Comparison of ENCODE assay signal across 1 cellular context in the genomic region with DNA sequence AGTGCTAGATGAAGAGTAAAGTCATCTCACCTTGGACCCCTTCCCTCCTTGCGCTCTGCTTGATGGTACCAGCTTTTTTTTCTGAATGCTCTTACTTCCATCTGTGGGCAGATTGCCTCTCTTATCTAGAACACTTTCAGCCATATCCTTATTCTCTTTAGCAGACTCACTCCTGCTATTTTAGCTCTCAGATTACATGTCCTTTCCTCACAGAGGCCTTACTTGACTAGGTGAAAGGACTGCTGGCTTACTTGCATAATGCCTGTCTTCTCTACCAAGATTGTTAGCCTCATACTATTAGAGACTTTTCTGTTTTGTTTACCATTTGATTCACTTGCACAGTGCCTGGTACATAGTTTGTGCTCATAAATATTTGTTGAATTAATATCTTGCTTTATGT.
TF ChIP-seq lines count a peak whose summit lies in the region.

No MANE protein-coding gene starts in this region.

TF ChIP-seq in GM12878, 131 proteins besides CTCF, POLR2A, EP300 and RAD21:
- TF ChIP-seq, protein P1, sequence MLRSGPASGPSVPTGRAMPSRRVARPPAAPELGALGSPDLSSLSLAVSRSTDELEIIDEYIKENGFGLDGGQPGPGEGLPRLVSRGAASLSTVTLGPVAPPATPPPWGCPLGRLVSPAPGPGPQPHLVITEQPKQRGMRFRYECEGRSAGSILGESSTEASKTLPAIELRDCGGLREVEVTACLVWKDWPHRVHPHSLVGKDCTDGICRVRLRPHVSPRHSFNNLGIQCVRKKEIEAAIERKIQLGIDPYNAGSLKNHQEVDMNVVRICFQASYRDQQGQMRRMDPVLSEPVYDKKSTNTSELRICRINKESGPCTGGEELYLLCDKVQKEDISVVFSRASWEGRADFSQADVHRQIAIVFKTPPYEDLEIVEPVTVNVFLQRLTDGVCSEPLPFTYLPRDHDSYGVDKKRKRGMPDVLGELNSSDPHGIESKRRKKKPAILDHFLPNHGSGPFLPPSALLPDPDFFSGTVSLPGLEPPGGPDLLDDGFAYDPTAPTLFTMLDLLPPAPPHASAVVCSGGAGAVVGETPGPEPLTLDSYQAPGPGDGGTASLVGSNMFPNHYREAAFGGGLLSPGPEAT (IDR thresholded peaks at IDR 0.05; ENCODE audit: low read depth): no peak
- TF ChIP-seq SPI1 (IDR thresholded peaks at IDR 0.05; ENCODE audit: borderline replicate concordance, insufficient read depth, low read depth, low read length) (no peak), NRF1 (conservative IDR thresholded peaks at IDR 0.05; ENCODE audit: low read depth, low read length) (no peak), KDM1A (IDR thresholded peaks at IDR 0.05; ENCODE audit: borderline replicate concordance) (no peak), HDAC6 (IDR thresholded peaks at IDR 0.05; ENCODE audit: unreplicated experiment) (no peak), CBFB (IDR thresholded peaks at IDR 0.05; ENCODE audit: low read depth) (no peak), YBX1 (IDR thresholded peaks at IDR 0.05) (no peak), FOS (IDR thresholded peaks at IDR 0.05; ENCODE audit: borderline replicate concordance, extremely low read depth, insufficient read length) (no peak), GABPA (IDR thresholded peaks at IDR 0.05; ENCODE audit: low read depth) (no peak), RAD51 (IDR thresholded peaks at IDR 0.05) (no peak), JUND (IDR thresholded peaks at IDR 0.05; ENCODE audit: low read depth, low read length) (no peak), NR2C2 (IDR thresholded peaks at IDR 0.05; ENCODE audit: borderline replicate concordance, control insufficient read depth, insufficient read length, low read depth) (no peak), IKZF1 (conservative IDR thresholded peaks at IDR 0.05) (no peak), POU2F2 (IDR thresholded peaks at IDR 0.05; ENCODE audit: borderline replicate concordance, low read depth, low read length) (no peak)
- TF ChIP-seq, protein P2, sequence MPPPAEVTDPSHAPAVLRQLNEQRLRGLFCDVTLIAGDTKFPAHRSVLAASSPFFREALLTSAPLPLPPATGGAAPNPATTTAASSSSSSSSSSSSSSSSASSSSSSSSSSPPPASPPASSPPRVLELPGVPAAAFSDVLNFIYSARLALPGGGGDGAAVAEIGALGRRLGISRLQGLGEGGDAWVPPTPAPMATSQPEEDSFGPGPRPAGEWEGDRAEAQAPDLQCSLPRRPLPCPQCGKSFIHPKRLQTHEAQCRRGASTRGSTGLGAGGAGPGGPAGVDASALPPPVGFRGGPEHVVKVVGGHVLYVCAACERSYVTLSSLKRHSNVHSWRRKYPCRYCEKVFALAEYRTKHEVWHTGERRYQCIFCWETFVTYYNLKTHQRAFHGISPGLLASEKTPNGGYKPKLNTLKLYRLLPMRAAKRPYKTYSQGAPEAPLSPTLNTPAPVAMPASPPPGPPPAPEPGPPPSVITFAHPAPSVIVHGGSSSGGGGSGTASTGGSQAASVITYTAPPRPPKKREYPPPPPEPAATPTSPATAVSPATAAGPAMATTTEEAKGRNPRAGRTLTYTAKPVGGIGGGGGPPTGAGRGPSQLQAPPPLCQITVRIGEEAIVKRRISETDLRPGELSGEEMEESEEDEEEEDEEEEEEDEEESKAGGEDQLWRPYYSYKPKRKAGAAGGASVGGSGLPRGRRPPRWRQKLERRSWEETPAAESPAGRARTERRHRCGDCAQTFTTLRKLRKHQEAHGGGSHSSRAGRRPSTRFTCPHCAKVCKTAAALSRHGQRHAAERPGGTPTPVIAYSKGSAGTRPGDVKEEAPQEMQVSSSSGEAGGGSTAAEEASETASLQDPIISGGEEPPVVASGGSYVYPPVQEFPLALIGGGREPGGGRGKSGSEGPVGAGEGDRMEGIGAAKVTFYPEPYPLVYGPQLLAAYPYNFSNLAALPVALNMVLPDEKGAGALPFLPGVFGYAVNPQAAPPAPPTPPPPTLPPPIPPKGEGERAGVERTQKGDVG (CRISPR knock-in tag; IDR thresholded peaks at IDR 0.05): no peak
- TF ChIP-seq, protein P3, sequence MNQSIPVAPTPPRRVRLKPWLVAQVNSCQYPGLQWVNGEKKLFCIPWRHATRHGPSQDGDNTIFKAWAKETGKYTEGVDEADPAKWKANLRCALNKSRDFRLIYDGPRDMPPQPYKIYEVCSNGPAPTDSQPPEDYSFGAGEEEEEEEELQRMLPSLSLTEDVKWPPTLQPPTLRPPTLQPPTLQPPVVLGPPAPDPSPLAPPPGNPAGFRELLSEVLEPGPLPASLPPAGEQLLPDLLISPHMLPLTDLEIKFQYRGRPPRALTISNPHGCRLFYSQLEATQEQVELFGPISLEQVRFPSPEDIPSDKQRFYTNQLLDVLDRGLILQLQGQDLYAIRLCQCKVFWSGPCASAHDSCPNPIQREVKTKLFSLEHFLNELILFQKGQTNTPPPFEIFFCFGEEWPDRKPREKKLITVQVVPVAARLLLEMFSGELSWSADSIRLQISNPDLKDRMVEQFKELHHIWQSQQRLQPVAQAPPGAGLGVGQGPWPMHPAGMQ (IDR thresholded peaks at IDR 0.05; ENCODE audit: borderline replicate concordance): no peak
- TF ChIP-seq, protein P4, sequence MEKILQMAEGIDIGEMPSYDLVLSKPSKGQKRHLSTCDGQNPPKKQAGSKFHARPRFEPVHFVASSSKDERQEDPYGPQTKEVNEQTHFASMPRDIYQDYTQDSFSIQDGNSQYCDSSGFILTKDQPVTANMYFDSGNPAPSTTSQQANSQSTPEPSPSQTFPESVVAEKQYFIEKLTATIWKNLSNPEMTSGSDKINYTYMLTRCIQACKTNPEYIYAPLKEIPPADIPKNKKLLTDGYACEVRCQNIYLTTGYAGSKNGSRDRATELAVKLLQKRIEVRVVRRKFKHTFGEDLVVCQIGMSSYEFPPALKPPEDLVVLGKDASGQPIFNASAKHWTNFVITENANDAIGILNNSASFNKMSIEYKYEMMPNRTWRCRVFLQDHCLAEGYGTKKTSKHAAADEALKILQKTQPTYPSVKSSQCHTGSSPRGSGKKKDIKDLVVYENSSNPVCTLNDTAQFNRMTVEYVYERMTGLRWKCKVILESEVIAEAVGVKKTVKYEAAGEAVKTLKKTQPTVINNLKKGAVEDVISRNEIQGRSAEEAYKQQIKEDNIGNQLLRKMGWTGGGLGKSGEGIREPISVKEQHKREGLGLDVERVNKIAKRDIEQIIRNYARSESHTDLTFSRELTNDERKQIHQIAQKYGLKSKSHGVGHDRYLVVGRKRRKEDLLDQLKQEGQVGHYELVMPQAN (conservative IDR thresholded peaks at IDR 0.05): no peak
- TF ChIP-seq, protein P5, sequence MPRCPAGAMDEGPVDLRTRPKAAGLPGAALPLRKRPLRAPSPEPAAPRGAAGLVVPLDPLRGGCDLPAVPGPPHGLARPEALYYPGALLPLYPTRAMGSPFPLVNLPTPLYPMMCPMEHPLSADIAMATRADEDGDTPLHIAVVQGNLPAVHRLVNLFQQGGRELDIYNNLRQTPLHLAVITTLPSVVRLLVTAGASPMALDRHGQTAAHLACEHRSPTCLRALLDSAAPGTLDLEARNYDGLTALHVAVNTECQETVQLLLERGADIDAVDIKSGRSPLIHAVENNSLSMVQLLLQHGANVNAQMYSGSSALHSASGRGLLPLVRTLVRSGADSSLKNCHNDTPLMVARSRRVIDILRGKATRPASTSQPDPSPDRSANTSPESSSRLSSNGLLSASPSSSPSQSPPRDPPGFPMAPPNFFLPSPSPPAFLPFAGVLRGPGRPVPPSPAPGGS (IDR thresholded peaks at IDR 0.05; ENCODE audit: borderline replicate concordance, insufficient read depth, low read depth, low read length, poor library complexity, severe bottlenecking): no peak
